1 cellular context compared by ENCODE assay signal in genomic region chr5:6552612-6553011, GRCh38.
TF ChIP-seq lines count a peak whose summit lies in the region.

No MANE protein-coding gene starts in this region.

TF ChIP-seq in GM23338, 12 proteins besides CTCF, POLR2A, EP300 and RAD21 (continued from another document):
- TF ChIP-seq ZNF462 (CRISPR knock-in tag; IDR thresholded peaks at IDR 0.05) (no peak), ZNF114 (CRISPR knock-in tag; IDR thresholded peaks at IDR 0.05) (no peak), JUNB (IDR thresholded peaks at IDR 0.05; ENCODE audit: unreplicated experiment) (no peak)
